In genomic region chr10:81018898-81019890, GRCh38 we compare ENCODE assay signal across 8 cellular contexts.
DNase-seq lines count a peak whose midpoint lies in the region; ATAC-seq and TF ChIP-seq lines count a peak whose summit lies in the region.

No MANE protein-coding gene starts in this region.

- peak; percentile 85 for TF ChIP-seq CTCF in chondrocyte (IDR thresholded peaks at IDR 0.05)

- no peaks in the 10 kb centered on the region for H3K4me1 Mint-ChIP-seq in chondrocyte (ENCODE audit: low read depth)

- H3K36me3 Mint-ChIP-seq in chondrocyte (ENCODE audit: low read depth), result no peaks in the 10 kb centered on the region

- H3K27me3 Mint-ChIP-seq in chondrocyte (ENCODE audit: low read depth), result peaks cover 3% of the 10 kb centered on the region

- no peaks in the 10 kb centered on the region for H3K9me3 Mint-ChIP-seq in chondrocyte (ENCODE audit: low read depth)

- DNase-seq in NCI-H2081 (lab: John Stamatoyannopoulos, UW) (peak; percentile 7 to 29), NCI-H2081 treated with DMSO at 0.1 percent for 48 hours (lab: John Stamatoyannopoulos, UW) (no peak), NCI-H460 (ENCODE audit: extremely low read depth, low read depth) (peak; percentile 23), chondrocyte (ENCODE audit: low spot score) (no peak), middle frontal gyrus (ENCODE audit: extremely low spot score, low spot score) (peak; percentile 33), HPDE6-E6E7 (ENCODE audit: extremely low spot score) (no peak)

- no peak overlapping the region for H3K27ac Mint-ChIP-seq in chondrocyte (ENCODE audit: unreplicated experiment)

- ATAC-seq in GM19035 (IDR thresholded peaks at IDR 0.05; ENCODE audit: unreplicated experiment) (peak; percentile 71), HG03066 (IDR thresholded peaks at IDR 0.05; ENCODE audit: low read depth, unreplicated experiment) (peak; percentile 73)

- H3K4me3 Mint-ChIP-seq in chondrocyte (ENCODE audit: unreplicated experiment), result no peak overlapping the region

Comparison
In these comparisons a context has a peak if more than half of its experiments do, and no peak if none do; other contexts are left out.
1. DNase-seq: peak in NCI-H2081 (2 of 2), NCI-H460 (single experiment) and middle frontal gyrus (single experiment); none in NCI-H2081 treated with DMSO at 0.1 percent for 48 hours (single experiment), chondrocyte (single experiment) and HPDE6-E6E7 (single experiment).